2 cellular contexts compared by ENCODE assay signal in genomic region chr9:99345936-99346335, GRCh38.
TF ChIP-seq lines count a peak whose summit lies in the region.

No MANE protein-coding gene starts in this region.

TF ChIP-seq in A549, 52 proteins besides CTCF, POLR2A, EP300 and RAD21 (continued from another document):
- no peak for TF ChIP-seq HMGXB4 (CRISPR knock-in tag; IDR thresholded peaks at IDR 0.05; ENCODE audit: borderline replicate concordance)

TF ChIP-seq in IMR-90, 13 proteins besides CTCF, POLR2A, EP300 and RAD21 (continued from another document):
- no peak for TF ChIP-seq USF2 (IDR thresholded peaks at IDR 0.05; ENCODE audit: low read depth, low read length)
- no peak for TF ChIP-seq CEBPB (IDR thresholded peaks at IDR 0.05; ENCODE audit: low read depth, low read length)
- TF ChIP-seq CHD1 (IDR thresholded peaks at IDR 0.05; ENCODE audit: low read depth, low read length) = no peak
- TF ChIP-seq RFX5 (IDR thresholded peaks at IDR 0.05; ENCODE audit: low read depth, low read length) = no peak
- TF ChIP-seq SMC3 (IDR thresholded peaks at IDR 0.05; ENCODE audit: low read depth, low read length) = no peak
- no peak for TF ChIP-seq MAZ (IDR thresholded peaks at IDR 0.05; ENCODE audit: borderline replicate concordance, low read depth, low read length)
- TF ChIP-seq MXI1 (IDR thresholded peaks at IDR 0.05; ENCODE audit: borderline replicate concordance, low read depth, low read length) = no peak
- no peak for TF ChIP-seq NFE2L2 (IDR thresholded peaks at IDR 0.05; ENCODE audit: low read depth, low read length)
- TF ChIP-seq FOS (IDR thresholded peaks at IDR 0.05; ENCODE audit: low read depth, low read length) = no peak
